2 cellular contexts compared by ENCODE assay signal in the genomic region with DNA sequence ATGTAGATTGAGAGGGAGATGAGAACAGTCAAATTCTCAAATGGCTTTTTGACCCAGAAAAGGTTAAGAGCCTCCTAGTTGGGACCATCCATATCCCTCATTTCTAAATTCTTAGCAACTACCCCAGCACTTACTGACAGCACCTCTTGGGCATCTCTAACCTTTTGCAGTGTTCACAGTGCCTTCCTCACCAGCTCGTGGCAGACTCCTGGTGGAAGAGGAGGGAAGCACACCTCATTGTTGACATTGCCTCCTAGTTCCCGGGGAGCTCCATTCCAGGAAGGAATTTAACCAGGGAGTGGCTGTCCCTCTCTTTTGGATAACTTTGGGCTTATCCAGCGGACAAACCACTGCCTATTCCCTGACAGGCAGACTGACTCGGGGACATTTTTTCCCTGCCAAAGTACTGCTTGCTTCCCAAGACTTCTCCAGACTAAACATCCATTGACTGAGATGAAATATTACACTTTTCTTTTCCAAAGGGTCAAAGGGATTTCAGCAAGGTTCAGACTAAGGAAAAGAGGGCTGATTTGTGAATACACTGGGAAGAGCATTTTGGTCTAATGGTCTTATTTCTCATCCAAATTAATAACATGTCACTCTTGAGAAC.
A peak's percentile ranks its signal among the peaks of the same experiment; 100 is the strongest.
TF ChIP-seq lines count a peak whose summit lies in the region.

No MANE protein-coding gene starts in this region.

TF ChIP-seq in GM23338, 12 proteins besides CTCF, POLR2A, EP300 and RAD21 (continues in another document):
- no peak for TF ChIP-seq ZNF114 (CRISPR knock-in tag; IDR thresholded peaks at IDR 0.05)
- TF ChIP-seq, protein P1, sequence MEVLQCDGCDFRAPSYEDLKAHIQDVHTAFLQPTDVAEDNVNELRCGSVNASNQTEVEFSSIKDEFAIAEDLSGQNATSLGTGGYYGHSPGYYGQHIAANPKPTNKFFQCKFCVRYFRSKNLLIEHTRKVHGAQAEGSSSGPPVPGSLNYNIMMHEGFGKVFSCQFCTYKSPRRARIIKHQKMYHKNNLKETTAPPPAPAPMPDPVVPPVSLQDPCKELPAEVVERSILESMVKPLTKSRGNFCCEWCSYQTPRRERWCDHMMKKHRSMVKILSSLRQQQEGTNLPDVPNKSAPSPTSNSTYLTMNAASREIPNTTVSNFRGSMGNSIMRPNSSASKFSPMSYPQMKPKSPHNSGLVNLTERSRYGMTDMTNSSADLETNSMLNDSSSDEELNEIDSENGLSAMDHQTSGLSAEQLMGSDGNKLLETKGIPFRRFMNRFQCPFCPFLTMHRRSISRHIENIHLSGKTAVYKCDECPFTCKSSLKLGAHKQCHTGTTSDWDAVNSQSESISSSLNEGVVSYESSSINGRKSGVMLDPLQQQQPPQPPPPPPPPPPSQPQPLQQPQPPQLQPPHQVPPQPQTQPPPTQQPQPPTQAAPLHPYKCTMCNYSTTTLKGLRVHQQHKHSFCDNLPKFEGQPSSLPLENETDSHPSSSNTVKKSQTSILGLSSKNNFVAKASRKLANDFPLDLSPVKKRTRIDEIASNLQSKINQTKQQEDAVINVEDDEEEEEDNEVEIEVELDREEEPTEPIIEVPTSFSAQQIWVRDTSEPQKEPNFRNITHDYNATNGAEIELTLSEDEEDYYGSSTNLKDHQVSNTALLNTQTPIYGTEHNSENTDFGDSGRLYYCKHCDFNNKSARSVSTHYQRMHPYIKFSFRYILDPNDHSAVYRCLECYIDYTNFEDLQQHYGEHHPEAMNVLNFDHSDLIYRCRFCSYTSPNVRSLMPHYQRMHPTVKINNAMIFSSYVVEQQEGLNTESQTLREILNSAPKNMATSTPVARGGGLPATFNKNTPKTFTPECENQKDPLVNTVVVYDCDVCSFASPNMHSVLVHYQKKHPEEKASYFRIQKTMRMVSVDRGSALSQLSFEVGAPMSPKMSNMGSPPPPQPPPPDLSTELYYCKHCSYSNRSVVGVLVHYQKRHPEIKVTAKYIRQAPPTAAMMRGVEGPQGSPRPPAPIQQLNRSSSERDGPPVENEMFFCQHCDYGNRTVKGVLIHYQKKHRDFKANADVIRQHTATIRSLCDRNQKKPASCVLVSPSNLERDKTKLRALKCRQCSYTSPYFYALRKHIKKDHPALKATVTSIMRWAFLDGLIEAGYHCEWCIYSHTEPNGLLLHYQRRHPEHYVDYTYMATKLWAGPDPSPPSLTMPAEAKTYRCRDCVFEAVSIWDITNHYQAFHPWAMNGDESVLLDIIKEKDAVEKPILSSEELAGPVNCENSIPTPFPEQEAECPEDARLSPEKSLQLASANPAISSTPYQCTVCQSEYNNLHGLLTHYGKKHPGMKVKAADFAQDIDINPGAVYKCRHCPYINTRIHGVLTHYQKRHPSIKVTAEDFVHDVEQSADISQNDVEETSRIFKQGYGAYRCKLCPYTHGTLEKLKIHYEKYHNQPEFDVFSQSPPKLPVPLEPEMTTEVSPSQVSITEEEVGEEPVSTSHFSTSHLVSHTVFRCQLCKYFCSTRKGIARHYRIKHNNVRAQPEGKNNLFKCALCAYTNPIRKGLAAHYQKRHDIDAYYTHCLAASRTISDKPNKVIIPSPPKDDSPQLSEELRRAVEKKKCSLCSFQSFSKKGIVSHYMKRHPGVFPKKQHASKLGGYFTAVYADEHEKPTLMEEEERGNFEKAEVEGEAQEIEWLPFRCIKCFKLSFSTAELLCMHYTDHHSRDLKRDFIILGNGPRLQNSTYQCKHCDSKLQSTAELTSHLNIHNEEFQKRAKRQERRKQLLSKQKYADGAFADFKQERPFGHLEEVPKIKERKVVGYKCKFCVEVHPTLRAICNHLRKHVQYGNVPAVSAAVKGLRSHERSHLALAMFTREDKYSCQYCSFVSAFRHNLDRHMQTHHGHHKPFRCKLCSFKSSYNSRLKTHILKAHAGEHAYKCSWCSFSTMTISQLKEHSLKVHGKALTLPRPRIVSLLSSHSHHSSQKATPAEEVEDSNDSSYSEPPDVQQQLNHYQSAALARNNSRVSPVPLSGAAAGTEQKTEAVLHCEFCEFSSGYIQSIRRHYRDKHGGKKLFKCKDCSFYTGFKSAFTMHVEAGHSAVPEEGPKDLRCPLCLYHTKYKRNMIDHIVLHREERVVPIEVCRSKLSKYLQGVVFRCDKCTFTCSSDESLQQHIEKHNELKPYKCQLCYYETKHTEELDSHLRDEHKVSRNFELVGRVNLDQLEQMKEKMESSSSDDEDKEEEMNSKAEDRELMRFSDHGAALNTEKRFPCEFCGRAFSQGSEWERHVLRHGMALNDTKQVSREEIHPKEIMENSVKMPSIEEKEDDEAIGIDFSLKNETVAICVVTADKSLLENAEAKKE (CRISPR knock-in tag; IDR thresholded peaks at IDR 0.05) = no peak; the same call in 1 of the 2 replicates
- TF ChIP-seq STAT1 (IDR thresholded peaks at IDR 0.05; ENCODE audit: unreplicated experiment) = no peak
- TF ChIP-seq EZH2 (IDR thresholded peaks at IDR 0.05; ENCODE audit: low read depth, unreplicated experiment) = no peak
- TF ChIP-seq NANOG (IDR thresholded peaks at IDR 0.05; ENCODE audit: borderline replicate concordance) = no peak
- no peak for TF ChIP-seq EZH2phosphoT487 (IDR thresholded peaks at IDR 0.05; ENCODE audit: unreplicated experiment)
- TF ChIP-seq JUNB (IDR thresholded peaks at IDR 0.05; ENCODE audit: unreplicated experiment) = no peak
- TF ChIP-seq CREB1 (CRISPR knock-in tag; IDR thresholded peaks at IDR 0.05; ENCODE audit: low read depth) = no peak
- TF ChIP-seq REST (IDR thresholded peaks at IDR 0.05; ENCODE audit: unreplicated experiment) = no peak
- no peak for TF ChIP-seq POLR2AphosphoS5 (IDR thresholded peaks at IDR 0.05; ENCODE audit: low read depth)

TF ChIP-seq in HepG2, 621 proteins besides CTCF, POLR2A, EP300 and RAD21 (continues in another document):
- TF ChIP-seq SP1 (IDR thresholded peaks at IDR 0.05) (no peak), SP1 (CRISPR knock-in tag; IDR thresholded peaks at IDR 0.05) (peak; percentile 49; the same call in 1 of the 2 replicates), CEBPG (CRISPR knock-in tag; IDR thresholded peaks at IDR 0.05) (peak; percentile 59), KLF13 (CRISPR knock-in tag; IDR thresholded peaks at IDR 0.05) (no peak), PAWR (CRISPR knock-in tag; IDR thresholded peaks at IDR 0.05; ENCODE audit: borderline replicate concordance) (no peak), MIER2 (CRISPR knock-in tag; IDR thresholded peaks at IDR 0.05) (0 out of 2 replicates have a peak, but pooled peaks have one; percentile 57), ZNF644 (CRISPR knock-in tag; IDR thresholded peaks at IDR 0.05; ENCODE audit: low read depth) (0 out of 2 replicates have a peak, but pooled peaks have one; percentile 33), ZBTB26 (CRISPR knock-in tag; IDR thresholded peaks at IDR 0.05; ENCODE audit: borderline replicate concordance) (peak; percentile 76), SPEN (CRISPR knock-in tag; IDR thresholded peaks at IDR 0.05; ENCODE audit: low read depth) (peak; percentile 48; the same call in 1 of the 2 replicates), ATAD3A (CRISPR knock-in tag; IDR thresholded peaks at IDR 0.05) (no peak), ZKSCAN1 (IDR thresholded peaks at IDR 0.05; ENCODE audit: low read length) (0 out of 2 replicates have a peak, but pooled peaks have one; percentile 33), NFKB2 (CRISPR knock-in tag; IDR thresholded peaks at IDR 0.05; ENCODE audit: borderline replicate concordance) (no peak), GATAD2A (CRISPR knock-in tag; IDR thresholded peaks at IDR 0.05) (peak; percentile 75), KLF16 (CRISPR knock-in tag; IDR thresholded peaks at IDR 0.05) (peak in 1 of 2 experiments; percentile 62; a peak in 1 of 4 replicates), CBX5 (CRISPR knock-in tag; IDR thresholded peaks at IDR 0.05; ENCODE audit: borderline replicate concordance) (peak; percentile 85; the same call in 1 of the 2 replicates), SMAD3 (CRISPR knock-in tag; IDR thresholded peaks at IDR 0.05) (peak; percentile 89; the same call in 1 of the 2 replicates), BRCA1 (CRISPR knock-in tag; IDR thresholded peaks at IDR 0.05) (no peak), ZNF841 (CRISPR knock-in tag; IDR thresholded peaks at IDR 0.05; ENCODE audit: borderline replicate concordance) (no peak), ZNF616 (CRISPR knock-in tag; IDR thresholded peaks at IDR 0.05; ENCODE audit: low read depth) (no peak), KLF9 (CRISPR knock-in tag; IDR thresholded peaks at IDR 0.05; ENCODE audit: low read depth) (peak; percentile 66; the same call in 1 of the 2 replicates), NR2F2 (IDR thresholded peaks at IDR 0.05; ENCODE audit: borderline replicate concordance, low read depth) (no peak), FOXJ3 (CRISPR knock-in tag; IDR thresholded peaks at IDR 0.05; ENCODE audit: borderline replicate concordance) (no peak), POGK (CRISPR knock-in tag; conservative IDR thresholded peaks at IDR 0.05) (peak; percentile 39; the same call in 1 of the 2 replicates), ZNF160 (CRISPR knock-in tag; IDR thresholded peaks at IDR 0.05) (no peak), ZNF549 (CRISPR knock-in tag; IDR thresholded peaks at IDR 0.05) (no peak), ZNF350 (CRISPR knock-in tag; IDR thresholded peaks at IDR 0.05; ENCODE audit: borderline replicate concordance, low read depth) (peak; percentile 39; the same call in 1 of the 2 replicates), ZFP36 (IDR thresholded peaks at IDR 0.05; ENCODE audit: borderline replicate concordance, low read depth, low read length, partially characterized antibody) (peak; percentile 47)
- TF ChIP-seq, protein P2, sequence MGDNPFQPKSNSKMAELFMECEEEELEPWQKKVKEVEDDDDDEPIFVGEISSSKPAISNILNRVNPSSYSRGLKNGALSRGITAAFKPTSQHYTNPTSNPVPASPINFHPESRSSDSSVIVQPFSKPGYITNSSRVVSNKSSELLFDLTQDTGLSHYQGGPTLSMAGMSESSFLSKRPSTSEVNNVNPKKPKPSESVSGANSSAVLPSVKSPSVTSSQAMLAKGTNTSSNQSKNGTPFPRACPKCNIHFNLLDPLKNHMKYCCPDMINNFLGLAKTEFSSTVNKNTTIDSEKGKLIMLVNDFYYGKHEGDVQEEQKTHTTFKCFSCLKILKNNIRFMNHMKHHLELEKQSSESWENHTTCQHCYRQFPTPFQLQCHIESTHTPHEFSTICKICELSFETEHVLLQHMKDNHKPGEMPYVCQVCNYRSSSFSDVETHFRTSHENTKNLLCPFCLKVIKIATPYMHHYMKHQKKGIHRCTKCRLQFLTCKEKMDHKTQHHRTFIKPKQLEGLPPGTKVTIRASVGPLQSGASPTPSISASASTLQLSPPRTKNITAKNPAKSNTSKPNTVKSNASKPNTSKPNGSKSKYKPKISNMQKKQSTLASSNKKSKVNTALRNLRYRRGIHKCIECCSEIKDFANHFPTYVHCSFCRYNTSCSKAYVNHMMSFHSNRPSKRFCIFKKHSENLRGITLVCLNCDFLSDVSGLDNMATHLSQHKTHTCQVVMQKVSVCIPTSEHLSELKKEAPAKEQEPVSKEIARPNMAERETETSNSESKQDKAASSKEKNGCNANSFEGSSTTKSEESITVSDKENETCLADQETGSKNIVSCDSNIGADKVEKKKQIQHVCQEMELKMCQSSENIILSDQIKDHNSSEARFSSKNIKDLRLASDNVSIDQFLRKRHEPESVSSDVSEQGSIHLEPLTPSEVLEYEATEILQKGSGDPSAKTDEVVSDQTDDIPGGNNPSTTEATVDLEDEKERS (CRISPR knock-in tag; IDR thresholded peaks at IDR 0.05) = peak; percentile 67; the same call in 1 of the 2 replicates
- TF ChIP-seq, protein P3, sequence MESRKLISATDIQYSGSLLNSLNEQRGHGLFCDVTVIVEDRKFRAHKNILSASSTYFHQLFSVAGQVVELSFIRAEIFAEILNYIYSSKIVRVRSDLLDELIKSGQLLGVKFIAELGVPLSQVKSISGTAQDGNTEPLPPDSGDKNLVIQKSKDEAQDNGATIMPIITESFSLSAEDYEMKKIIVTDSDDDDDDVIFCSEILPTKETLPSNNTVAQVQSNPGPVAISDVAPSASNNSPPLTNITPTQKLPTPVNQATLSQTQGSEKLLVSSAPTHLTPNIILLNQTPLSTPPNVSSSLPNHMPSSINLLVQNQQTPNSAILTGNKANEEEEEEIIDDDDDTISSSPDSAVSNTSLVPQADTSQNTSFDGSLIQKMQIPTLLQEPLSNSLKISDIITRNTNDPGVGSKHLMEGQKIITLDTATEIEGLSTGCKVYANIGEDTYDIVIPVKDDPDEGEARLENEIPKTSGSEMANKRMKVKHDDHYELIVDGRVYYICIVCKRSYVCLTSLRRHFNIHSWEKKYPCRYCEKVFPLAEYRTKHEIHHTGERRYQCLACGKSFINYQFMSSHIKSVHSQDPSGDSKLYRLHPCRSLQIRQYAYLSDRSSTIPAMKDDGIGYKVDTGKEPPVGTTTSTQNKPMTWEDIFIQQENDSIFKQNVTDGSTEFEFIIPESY (CRISPR knock-in tag; IDR thresholded peaks at IDR 0.05) = peak; percentile 54
